In the genomic region with DNA sequence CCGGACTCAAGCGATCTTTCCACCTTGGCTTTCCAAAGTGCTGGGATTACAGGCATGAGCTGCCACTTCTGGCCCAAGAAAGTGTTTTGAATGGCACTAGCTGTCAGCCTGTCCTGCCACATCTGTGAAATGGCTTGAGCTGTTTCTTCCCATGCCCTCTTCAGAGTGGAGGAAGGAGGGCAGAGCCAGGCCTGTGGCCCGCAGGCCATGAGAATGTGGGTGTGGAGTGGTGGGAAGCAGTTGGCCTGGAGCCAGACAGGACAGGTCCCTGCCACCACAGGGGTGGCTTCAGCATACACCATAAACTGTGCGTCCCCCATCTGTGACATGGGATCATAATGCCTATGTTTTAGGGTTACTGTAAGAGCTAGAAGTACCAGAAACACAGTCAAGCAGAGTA, we compare ENCODE assay signal across 2 cellular contexts.
TF ChIP-seq lines count a peak whose summit lies in the region.

No MANE protein-coding gene starts in this region.

TF ChIP-seq in IMR-90, 13 proteins besides CTCF, POLR2A, EP300 and RAD21:
- no peak for TF ChIP-seq NFE2L2 (IDR thresholded peaks at IDR 0.05; ENCODE audit: low read depth, low read length)
- no peak for TF ChIP-seq RCOR1 (IDR thresholded peaks at IDR 0.05; ENCODE audit: insufficient replicate concordance, low read length)
- no peak for TF ChIP-seq RFX5 (IDR thresholded peaks at IDR 0.05; ENCODE audit: low read depth, low read length)
- no peak for TF ChIP-seq MXI1 (IDR thresholded peaks at IDR 0.05; ENCODE audit: borderline replicate concordance, low read depth, low read length)
- TF ChIP-seq BHLHE40 (IDR thresholded peaks at IDR 0.05; ENCODE audit: low read depth, low read length): no peak
- no peak for TF ChIP-seq CEBPB (IDR thresholded peaks at IDR 0.05; ENCODE audit: low read depth, low read length)
- no peak for TF ChIP-seq FOS (IDR thresholded peaks at IDR 0.05; ENCODE audit: low read depth, low read length)
- no peak for TF ChIP-seq CHD1 (IDR thresholded peaks at IDR 0.05; ENCODE audit: low read depth, low read length)
- TF ChIP-seq, protein P1, sequence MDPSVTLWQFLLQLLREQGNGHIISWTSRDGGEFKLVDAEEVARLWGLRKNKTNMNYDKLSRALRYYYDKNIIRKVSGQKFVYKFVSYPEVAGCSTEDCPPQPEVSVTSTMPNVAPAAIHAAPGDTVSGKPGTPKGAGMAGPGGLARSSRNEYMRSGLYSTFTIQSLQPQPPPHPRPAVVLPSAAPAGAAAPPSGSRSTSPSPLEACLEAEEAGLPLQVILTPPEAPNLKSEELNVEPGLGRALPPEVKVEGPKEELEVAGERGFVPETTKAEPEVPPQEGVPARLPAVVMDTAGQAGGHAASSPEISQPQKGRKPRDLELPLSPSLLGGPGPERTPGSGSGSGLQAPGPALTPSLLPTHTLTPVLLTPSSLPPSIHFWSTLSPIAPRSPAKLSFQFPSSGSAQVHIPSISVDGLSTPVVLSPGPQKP (IDR thresholded peaks at IDR 0.05; ENCODE audit: borderline replicate concordance, low read depth, low read length): no peak
- TF ChIP-seq, protein P2, sequence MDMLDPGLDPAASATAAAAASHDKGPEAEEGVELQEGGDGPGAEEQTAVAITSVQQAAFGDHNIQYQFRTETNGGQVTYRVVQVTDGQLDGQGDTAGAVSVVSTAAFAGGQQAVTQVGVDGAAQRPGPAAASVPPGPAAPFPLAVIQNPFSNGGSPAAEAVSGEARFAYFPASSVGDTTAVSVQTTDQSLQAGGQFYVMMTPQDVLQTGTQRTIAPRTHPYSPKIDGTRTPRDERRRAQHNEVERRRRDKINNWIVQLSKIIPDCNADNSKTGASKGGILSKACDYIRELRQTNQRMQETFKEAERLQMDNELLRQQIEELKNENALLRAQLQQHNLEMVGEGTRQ (IDR thresholded peaks at IDR 0.05; ENCODE audit: low read depth, low read length): no peak
- TF ChIP-seq SMC3 (IDR thresholded peaks at IDR 0.05; ENCODE audit: low read depth, low read length): no peak
- no peak for TF ChIP-seq MAZ (IDR thresholded peaks at IDR 0.05; ENCODE audit: borderline replicate concordance, low read depth, low read length)
- TF ChIP-seq MAFK (IDR thresholded peaks at IDR 0.05; ENCODE audit: low read depth, low read length): no peak
TF ChIP-seq in IMR-90: peak in this region for 0.

TF ChIP-seq in H1, 55 proteins besides CTCF, POLR2A, EP300 and RAD21:
- TF ChIP-seq KDM5A (IDR thresholded peaks at IDR 0.05; ENCODE audit: low read length) (no peak), KDM1A (IDR thresholded peaks at IDR 0.05; ENCODE audit: borderline replicate concordance, low read length) (no peak), SP2 (IDR thresholded peaks at IDR 0.05; ENCODE audit: low read length) (no peak), YY1 (IDR thresholded peaks at IDR 0.05; ENCODE audit: low read depth, low read length) (no peak), MAFK (IDR thresholded peaks at IDR 0.05; ENCODE audit: low read depth, low read length) (no peak), POLR2AphosphoS5 (IDR thresholded peaks at IDR 0.05; ENCODE audit: low read depth, low read length) (no peak), NANOG (IDR thresholded peaks at IDR 0.05; ENCODE audit: insufficient read depth, low read depth, low read length, poor library complexity, severe bottlenecking) (no peak), EZH2 (IDR thresholded peaks at IDR 0.05; ENCODE audit: low read depth, low read length, severe bottlenecking) (no peak)
- TF ChIP-seq, protein P3, sequence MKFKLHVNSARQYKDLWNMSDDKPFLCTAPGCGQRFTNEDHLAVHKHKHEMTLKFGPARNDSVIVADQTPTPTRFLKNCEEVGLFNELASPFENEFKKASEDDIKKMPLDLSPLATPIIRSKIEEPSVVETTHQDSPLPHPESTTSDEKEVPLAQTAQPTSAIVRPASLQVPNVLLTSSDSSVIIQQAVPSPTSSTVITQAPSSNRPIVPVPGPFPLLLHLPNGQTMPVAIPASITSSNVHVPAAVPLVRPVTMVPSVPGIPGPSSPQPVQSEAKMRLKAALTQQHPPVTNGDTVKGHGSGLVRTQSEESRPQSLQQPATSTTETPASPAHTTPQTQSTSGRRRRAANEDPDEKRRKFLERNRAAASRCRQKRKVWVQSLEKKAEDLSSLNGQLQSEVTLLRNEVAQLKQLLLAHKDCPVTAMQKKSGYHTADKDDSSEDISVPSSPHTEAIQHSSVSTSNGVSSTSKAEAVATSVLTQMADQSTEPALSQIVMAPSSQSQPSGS (IDR thresholded peaks at IDR 0.05; ENCODE audit: low read length): no peak
- TF ChIP-seq, protein P4, sequence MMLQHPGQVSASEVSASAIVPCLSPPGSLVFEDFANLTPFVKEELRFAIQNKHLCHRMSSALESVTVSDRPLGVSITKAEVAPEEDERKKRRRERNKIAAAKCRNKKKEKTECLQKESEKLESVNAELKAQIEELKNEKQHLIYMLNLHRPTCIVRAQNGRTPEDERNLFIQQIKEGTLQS (IDR thresholded peaks at IDR 0.05; ENCODE audit: insufficient read depth, low read depth, low read length): no peak
- TF ChIP-seq, protein P2 (IDR thresholded peaks at IDR 0.05; ENCODE audit: low read length): no peak
TF ChIP-seq in H1: peak in this region for 0.
